Comparison of ENCODE assay signal across 1 cellular context in the genomic region with DNA sequence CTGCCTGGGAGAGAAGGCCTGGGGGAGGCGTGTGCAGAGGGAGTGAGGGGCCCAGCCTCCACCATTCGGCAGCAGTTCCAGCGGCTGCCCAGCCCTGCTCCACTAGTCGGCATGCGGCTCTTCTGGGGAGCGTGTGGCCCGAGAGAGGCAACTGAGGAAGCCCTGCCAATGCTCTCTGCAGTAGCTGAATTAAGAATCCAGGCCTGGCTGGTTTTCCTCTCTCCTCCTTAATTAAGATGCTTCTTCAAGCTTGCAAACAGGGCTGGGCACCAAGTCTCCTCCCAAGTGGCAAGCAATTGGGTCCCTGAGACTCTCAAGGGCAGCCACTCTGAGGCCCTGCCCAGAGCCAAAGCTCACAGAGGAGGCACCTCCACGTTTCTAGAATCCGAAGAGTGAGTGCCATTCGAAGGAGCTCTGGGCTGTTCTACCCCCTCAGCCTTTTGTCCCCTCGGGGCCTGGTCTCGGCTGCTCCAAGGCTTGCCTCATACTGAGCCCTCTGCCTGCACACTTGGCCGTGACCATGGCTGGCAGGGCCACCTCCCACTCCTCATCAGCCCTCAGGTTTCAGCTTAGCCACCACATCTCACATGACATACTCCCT.
TF ChIP-seq lines count a peak whose summit lies in the region.

No MANE protein-coding gene starts in this region.

TF ChIP-seq in SK-N-SH treated with all-trans-retinoic acid at 6 μM for 48 hours, 23 proteins besides CTCF, POLR2A, EP300 and RAD21 (continued from another document):
- TF ChIP-seq, protein P1, sequence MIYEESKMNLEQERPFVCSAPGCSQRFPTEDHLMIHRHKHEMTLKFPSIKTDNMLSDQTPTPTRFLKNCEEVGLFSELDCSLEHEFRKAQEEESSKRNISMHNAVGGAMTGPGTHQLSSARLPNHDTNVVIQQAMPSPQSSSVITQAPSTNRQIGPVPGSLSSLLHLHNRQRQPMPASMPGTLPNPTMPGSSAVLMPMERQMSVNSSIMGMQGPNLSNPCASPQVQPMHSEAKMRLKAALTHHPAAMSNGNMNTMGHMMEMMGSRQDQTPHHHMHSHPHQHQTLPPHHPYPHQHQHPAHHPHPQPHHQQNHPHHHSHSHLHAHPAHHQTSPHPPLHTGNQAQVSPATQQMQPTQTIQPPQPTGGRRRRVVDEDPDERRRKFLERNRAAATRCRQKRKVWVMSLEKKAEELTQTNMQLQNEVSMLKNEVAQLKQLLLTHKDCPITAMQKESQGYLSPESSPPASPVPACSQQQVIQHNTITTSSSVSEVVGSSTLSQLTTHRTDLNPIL (CRISPR knock-in tag; IDR thresholded peaks at IDR 0.05; ENCODE audit: low read depth), result no peak
- no peak for TF ChIP-seq ESRRG (CRISPR knock-in tag; IDR thresholded peaks at IDR 0.05)
- TF ChIP-seq PPARA (CRISPR knock-in tag; IDR thresholded peaks at IDR 0.05; ENCODE audit: borderline replicate concordance), result no peak
